Comparison of ENCODE assay signal across 9 cellular contexts in genomic region chr3:12648384-12648959, GRCh38. TPM values are rescaled to one million over a fixed set of nuclear protein-coding genes. Genes with fewer than 3 reads are reported as not detected.
DNase-seq lines count a peak whose midpoint lies in the region; ATAC-seq and TF ChIP-seq lines count a peak whose summit lies in the region.
"Had no signal": no experiment of that assay in that cellular context is flagged by ENCODE, and none has a peak within 500 bp of the region (broad histone marks: within the 10 kb centered on the region; RNA-seq: fewer than 3 reads in every experiment).

No MANE protein-coding gene starts in this region.

- no peak overlapping the region for H3K4me3 ChIP-seq in H7 (ENCODE audit: insufficient read depth, low read depth, low read length)
- H3K4me3 ChIP-seq in brain microvascular endothelial cell (ENCODE audit: low read depth, low read length), result no peak overlapping the region
- H3K4me3 ChIP-seq: tibial artery had no signal

- H3K27ac ChIP-seq in brain microvascular endothelial cell, result no peak overlapping the region

- H3K36me3 ChIP-seq in H7 (replicated peaks; ENCODE audit: control insufficient read depth, insufficient read depth, low read length) (no peaks in the 10 kb centered on the region), brain microvascular endothelial cell (replicated peaks) (no peaks in the 10 kb centered on the region)
- H3K36me3 ChIP-seq: tibial artery had no signal

- TF ChIP-seq CTCF in brain microvascular endothelial cell (IDR thresholded peaks at IDR 0.05; ENCODE audit: low read depth, low read length, missing control alignments), result no peak

- peak overlapping the region; percentile 79 to 87 for H3K27ac Mint-ChIP-seq in natural killer cell treated with Interleukin-12 subunit alpha and Interleukin-12 subunit beta and Interleukin-15 and Interleukin-18, amount 100 ng/mL, for 72 hours

- H3K36me3 Mint-ChIP-seq in natural killer cell treated with Interleukin-12 subunit alpha and Interleukin-12 subunit beta and Interleukin-15 and Interleukin-18, amount 100 ng/mL, for 72 hours, result no peaks in the 10 kb centered on the region

- H3K27me3 ChIP-seq in H7 (ENCODE audit: control insufficient read depth, insufficient read depth, low read length) (no peaks in the 10 kb centered on the region), brain microvascular endothelial cell (replicated peaks) (no peaks in the 10 kb centered on the region)
- H3K27me3 ChIP-seq: tibial artery had no signal

- no peaks in the 10 kb centered on the region for H3K9me3 Mint-ChIP-seq in natural killer cell treated with Interleukin-12 subunit alpha and Interleukin-12 subunit beta and Interleukin-15 and Interleukin-18, amount 100 ng/mL, for 72 hours

- H3K4me3 Mint-ChIP-seq in natural killer cell treated with Interleukin-12 subunit alpha and Interleukin-12 subunit beta and Interleukin-15 and Interleukin-18, amount 100 ng/mL, for 72 hours, result peak overlapping the region; percentile 60

- H3K4me1 Mint-ChIP-seq in natural killer cell treated with Interleukin-12 subunit alpha and Interleukin-12 subunit beta and Interleukin-15 and Interleukin-18, amount 100 ng/mL, for 72 hours (ENCODE audit: low read depth in 2 of 2), result peaks cover 27 to 41% of the 10 kb centered on the region in 2 donors

- in situ Hi-C loops in brain microvascular endothelial cell (cut with HindIII; ENCODE audit: low pct_ligation_motif_present, low sequenced_read_pairs), result no loop called here

- DNase-seq in natural killer cell treated with Interleukin-12 subunit alpha and Interleukin-12 subunit beta and Interleukin-15 and Interleukin-18, amount 100 ng/mL, for 72 hours (ENCODE audit: low spot score), result no peak
- DNase-seq in H7 (no peak), brain microvascular endothelial cell (no peak)

- ATAC-seq in GM18868 (IDR thresholded peaks at IDR 0.05; ENCODE audit: unreplicated experiment) (peak; percentile 71), GM21723 (IDR thresholded peaks at IDR 0.05; ENCODE audit: unreplicated experiment) (peak; percentile 42), HG03575 (IDR thresholded peaks at IDR 0.05; ENCODE audit: extremely low read depth, insufficient number of reproducible peaks, low FRiP score, unreplicated experiment) (peak; percentile 61), HG03045 (IDR thresholded peaks at IDR 0.05; ENCODE audit: unreplicated experiment) (no peak), GM21381 (IDR thresholded peaks at IDR 0.05; ENCODE audit: unreplicated experiment) (no peak)
- peak in 1 of 2 donors; percentile 37 for ATAC-seq in natural killer cell treated with Interleukin-12 subunit alpha and Interleukin-12 subunit beta and Interleukin-15 and Interleukin-18, amount 100 ng/mL, for 72 hours

- no peaks in the 10 kb centered on the region for H3K27me3 Mint-ChIP-seq in natural killer cell treated with Interleukin-12 subunit alpha and Interleukin-12 subunit beta and Interleukin-15 and Interleukin-18, amount 100 ng/mL, for 72 hours

RNA-seq across cellular contexts. Expression of gene RAF1, which starts 15.4 kb away (rescaled TPM):
- total RNA-seq in natural killer cell treated with Interleukin-12 subunit alpha and Interleukin-12 subunit beta and Interleukin-15 and Interleukin-18, amount 100 ng/mL, for 72 hours, result 100 to 1,000 TPM; 122 to 155 TPM
- 158 and 164 TPM in 2 replicates for total RNA-seq in H7 (2014; rRNA removed; shearing (Covaris generic))

Comparison
In these comparisons a context has a peak if more than half of its experiments do, and no peak if none do; other contexts are left out.
1. ATAC-seq: peak in GM18868 (single experiment), GM21723 (single experiment) and HG03575 (single experiment); none in HG03045 (single experiment) and GM21381 (single experiment).